1 cellular context compared by ENCODE assay signal in the genomic region with DNA sequence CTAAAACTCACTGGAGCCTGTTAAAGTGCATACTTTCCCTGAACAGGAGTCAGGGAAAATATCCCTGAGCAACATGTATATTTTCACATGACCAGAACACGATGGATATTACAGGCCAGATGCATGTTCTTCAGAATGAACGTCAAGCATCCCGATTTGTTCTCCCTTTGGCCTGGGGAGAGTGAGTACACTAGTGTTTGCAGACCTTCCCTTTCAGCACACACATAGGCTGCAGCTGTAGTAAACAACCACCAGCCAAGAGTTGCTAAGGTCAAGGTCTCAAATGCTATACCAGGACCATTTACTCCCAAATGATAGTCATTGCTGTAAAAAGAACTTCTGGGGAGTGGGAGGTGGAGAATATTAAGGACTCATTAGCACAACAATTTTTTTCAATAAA.
TF ChIP-seq lines count a peak whose summit lies in the region.

No MANE protein-coding gene starts in this region.

TF ChIP-seq in HepG2, 621 proteins besides CTCF, POLR2A, EP300 and RAD21 (continued from another document and continues in another):
- TF ChIP-seq, protein P1, sequence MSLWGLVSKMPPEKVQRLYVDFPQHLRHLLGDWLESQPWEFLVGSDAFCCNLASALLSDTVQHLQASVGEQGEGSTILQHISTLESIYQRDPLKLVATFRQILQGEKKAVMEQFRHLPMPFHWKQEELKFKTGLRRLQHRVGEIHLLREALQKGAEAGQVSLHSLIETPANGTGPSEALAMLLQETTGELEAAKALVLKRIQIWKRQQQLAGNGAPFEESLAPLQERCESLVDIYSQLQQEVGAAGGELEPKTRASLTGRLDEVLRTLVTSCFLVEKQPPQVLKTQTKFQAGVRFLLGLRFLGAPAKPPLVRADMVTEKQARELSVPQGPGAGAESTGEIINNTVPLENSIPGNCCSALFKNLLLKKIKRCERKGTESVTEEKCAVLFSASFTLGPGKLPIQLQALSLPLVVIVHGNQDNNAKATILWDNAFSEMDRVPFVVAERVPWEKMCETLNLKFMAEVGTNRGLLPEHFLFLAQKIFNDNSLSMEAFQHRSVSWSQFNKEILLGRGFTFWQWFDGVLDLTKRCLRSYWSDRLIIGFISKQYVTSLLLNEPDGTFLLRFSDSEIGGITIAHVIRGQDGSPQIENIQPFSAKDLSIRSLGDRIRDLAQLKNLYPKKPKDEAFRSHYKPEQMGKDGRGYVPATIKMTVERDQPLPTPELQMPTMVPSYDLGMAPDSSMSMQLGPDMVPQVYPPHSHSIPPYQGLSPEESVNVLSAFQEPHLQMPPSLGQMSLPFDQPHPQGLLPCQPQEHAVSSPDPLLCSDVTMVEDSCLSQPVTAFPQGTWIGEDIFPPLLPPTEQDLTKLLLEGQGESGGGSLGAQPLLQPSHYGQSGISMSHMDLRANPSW (CRISPR knock-in tag; IDR thresholded peaks at IDR 0.05; ENCODE audit: borderline replicate concordance): no peak
- no peak for TF ChIP-seq SPEN (CRISPR knock-in tag; IDR thresholded peaks at IDR 0.05; ENCODE audit: low read depth)
- TF ChIP-seq, protein P2, sequence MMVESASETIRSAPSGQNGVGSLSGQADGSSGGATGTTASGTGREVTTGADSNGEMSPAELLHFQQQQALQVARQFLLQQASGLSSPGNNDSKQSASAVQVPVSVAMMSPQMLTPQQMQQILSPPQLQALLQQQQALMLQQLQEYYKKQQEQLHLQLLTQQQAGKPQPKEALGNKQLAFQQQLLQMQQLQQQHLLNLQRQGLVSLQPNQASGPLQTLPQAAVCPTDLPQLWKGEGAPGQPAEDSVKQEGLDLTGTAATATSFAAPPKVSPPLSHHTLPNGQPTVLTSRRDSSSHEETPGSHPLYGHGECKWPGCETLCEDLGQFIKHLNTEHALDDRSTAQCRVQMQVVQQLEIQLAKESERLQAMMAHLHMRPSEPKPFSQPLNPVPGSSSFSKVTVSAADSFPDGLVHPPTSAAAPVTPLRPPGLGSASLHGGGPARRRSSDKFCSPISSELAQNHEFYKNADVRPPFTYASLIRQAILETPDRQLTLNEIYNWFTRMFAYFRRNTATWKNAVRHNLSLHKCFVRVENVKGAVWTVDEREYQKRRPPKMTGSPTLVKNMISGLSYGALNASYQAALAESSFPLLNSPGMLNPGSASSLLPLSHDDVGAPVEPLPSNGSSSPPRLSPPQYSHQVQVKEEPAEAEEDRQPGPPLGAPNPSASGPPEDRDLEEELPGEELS (CRISPR knock-in tag; IDR thresholded peaks at IDR 0.05): peak; percentile 92
- TF ChIP-seq NFE2 (CRISPR knock-in tag; IDR thresholded peaks at IDR 0.05): no peak
- no peak for TF ChIP-seq ZNF615 (CRISPR knock-in tag; IDR thresholded peaks at IDR 0.05; ENCODE audit: borderline replicate concordance)
- TF ChIP-seq WIZ (CRISPR knock-in tag; IDR thresholded peaks at IDR 0.05): 0 out of 2 replicates have a peak, but pooled peaks have one; percentile 31
- no peak for TF ChIP-seq NCOA1 (CRISPR knock-in tag; IDR thresholded peaks at IDR 0.05)
- TF ChIP-seq ZMYM4 (CRISPR knock-in tag; IDR thresholded peaks at IDR 0.05): peak; percentile 81
- TF ChIP-seq NRL (CRISPR knock-in tag; IDR thresholded peaks at IDR 0.05; ENCODE audit: borderline replicate concordance): no peak
- TF ChIP-seq, protein P3, sequence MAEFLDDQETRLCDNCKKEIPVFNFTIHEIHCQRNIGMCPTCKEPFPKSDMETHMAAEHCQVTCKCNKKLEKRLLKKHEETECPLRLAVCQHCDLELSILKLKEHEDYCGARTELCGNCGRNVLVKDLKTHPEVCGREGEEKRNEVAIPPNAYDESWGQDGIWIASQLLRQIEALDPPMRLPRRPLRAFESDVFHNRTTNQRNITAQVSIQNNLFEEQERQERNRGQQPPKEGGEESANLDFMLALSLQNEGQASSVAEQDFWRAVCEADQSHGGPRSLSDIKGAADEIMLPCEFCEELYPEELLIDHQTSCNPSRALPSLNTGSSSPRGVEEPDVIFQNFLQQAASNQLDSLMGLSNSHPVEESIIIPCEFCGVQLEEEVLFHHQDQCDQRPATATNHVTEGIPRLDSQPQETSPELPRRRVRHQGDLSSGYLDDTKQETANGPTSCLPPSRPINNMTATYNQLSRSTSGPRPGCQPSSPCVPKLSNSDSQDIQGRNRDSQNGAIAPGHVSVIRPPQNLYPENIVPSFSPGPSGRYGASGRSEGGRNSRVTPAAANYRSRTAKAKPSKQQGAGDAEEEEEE (CRISPR knock-in tag; IDR thresholded peaks at IDR 0.05; ENCODE audit: borderline replicate concordance): no peak
- 0 out of 2 replicates have a peak, but pooled peaks have one; percentile 14 for TF ChIP-seq PITX1 (CRISPR knock-in tag; IDR thresholded peaks at IDR 0.05)
- TF ChIP-seq, protein P4, sequence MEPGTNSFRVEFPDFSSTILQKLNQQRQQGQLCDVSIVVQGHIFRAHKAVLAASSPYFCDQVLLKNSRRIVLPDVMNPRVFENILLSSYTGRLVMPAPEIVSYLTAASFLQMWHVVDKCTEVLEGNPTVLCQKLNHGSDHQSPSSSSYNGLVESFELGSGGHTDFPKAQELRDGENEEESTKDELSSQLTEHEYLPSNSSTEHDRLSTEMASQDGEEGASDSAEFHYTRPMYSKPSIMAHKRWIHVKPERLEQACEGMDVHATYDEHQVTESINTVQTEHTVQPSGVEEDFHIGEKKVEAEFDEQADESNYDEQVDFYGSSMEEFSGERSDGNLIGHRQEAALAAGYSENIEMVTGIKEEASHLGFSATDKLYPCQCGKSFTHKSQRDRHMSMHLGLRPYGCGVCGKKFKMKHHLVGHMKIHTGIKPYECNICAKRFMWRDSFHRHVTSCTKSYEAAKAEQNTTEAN (CRISPR knock-in tag; conservative IDR thresholded peaks at IDR 0.05): peak; percentile 30; the same call in 1 of the 2 replicates
- TF ChIP-seq ZNF558 (CRISPR knock-in tag; IDR thresholded peaks at IDR 0.05; ENCODE audit: borderline replicate concordance): no peak
- no peak for TF ChIP-seq ZSCAN12 (CRISPR knock-in tag; IDR thresholded peaks at IDR 0.05)
- TF ChIP-seq SOX13 (IDR thresholded peaks at IDR 0.05): no peak
- TF ChIP-seq SOX13 (CRISPR knock-in tag; conservative IDR thresholded peaks at IDR 0.05 in 1 of 2, IDR thresholded peaks at IDR 0.05 in 1 of 2): peak in 1 of 2 experiments; percentile 31; a peak in 1 of 4 replicates
- no peak for TF ChIP-seq ZNF775 (CRISPR knock-in tag; IDR thresholded peaks at IDR 0.05; ENCODE audit: borderline replicate concordance)
- no peak for TF ChIP-seq JARID2 (CRISPR knock-in tag; IDR thresholded peaks at IDR 0.05; ENCODE audit: insufficient replicate concordance)
- TF ChIP-seq, protein P5, sequence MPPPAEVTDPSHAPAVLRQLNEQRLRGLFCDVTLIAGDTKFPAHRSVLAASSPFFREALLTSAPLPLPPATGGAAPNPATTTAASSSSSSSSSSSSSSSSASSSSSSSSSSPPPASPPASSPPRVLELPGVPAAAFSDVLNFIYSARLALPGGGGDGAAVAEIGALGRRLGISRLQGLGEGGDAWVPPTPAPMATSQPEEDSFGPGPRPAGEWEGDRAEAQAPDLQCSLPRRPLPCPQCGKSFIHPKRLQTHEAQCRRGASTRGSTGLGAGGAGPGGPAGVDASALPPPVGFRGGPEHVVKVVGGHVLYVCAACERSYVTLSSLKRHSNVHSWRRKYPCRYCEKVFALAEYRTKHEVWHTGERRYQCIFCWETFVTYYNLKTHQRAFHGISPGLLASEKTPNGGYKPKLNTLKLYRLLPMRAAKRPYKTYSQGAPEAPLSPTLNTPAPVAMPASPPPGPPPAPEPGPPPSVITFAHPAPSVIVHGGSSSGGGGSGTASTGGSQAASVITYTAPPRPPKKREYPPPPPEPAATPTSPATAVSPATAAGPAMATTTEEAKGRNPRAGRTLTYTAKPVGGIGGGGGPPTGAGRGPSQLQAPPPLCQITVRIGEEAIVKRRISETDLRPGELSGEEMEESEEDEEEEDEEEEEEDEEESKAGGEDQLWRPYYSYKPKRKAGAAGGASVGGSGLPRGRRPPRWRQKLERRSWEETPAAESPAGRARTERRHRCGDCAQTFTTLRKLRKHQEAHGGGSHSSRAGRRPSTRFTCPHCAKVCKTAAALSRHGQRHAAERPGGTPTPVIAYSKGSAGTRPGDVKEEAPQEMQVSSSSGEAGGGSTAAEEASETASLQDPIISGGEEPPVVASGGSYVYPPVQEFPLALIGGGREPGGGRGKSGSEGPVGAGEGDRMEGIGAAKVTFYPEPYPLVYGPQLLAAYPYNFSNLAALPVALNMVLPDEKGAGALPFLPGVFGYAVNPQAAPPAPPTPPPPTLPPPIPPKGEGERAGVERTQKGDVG (CRISPR knock-in tag; IDR thresholded peaks at IDR 0.05; ENCODE audit: borderline replicate concordance): no peak
- TF ChIP-seq, protein P6, sequence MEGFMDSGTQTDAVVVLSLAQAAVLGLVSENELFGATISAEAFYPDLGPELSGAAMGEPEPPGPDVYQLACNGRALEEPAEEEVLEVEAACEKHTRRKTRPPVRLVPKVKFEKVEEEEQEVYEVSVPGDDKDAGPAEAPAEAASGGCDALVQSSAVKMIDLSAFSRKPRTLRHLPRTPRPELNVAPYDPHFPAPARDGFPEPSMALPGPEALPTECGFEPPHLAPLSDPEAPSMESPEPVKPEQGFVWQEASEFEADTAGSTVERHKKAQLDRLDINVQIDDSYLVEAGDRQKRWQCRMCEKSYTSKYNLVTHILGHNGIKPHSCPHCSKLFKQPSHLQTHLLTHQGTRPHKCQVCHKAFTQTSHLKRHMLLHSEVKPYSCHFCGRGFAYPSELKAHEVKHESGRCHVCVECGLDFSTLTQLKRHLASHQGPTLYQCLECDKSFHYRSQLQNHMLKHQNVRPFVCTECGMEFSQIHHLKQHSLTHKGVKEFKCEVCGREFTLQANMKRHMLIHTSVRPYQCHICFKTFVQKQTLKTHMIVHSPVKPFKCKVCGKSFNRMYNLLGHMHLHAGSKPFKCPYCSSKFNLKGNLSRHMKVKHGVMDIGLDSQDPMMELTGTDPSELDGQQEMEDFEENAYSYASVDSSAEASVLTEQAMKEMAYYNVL (CRISPR knock-in tag; IDR thresholded peaks at IDR 0.05; ENCODE audit: borderline replicate concordance): no peak
- 0 out of 2 replicates have a peak, but pooled peaks have one; percentile 43 for TF ChIP-seq ZMYM3 (CRISPR knock-in tag; IDR thresholded peaks at IDR 0.05)
- TF ChIP-seq KLF6 (CRISPR knock-in tag; IDR thresholded peaks at IDR 0.05): no peak
- TF ChIP-seq SAP130 (CRISPR knock-in tag; IDR thresholded peaks at IDR 0.05; ENCODE audit: low read depth): no peak
- TF ChIP-seq ZNF75D (CRISPR knock-in tag; IDR thresholded peaks at IDR 0.05; ENCODE audit: borderline replicate concordance): no peak
- TF ChIP-seq, protein P7, sequence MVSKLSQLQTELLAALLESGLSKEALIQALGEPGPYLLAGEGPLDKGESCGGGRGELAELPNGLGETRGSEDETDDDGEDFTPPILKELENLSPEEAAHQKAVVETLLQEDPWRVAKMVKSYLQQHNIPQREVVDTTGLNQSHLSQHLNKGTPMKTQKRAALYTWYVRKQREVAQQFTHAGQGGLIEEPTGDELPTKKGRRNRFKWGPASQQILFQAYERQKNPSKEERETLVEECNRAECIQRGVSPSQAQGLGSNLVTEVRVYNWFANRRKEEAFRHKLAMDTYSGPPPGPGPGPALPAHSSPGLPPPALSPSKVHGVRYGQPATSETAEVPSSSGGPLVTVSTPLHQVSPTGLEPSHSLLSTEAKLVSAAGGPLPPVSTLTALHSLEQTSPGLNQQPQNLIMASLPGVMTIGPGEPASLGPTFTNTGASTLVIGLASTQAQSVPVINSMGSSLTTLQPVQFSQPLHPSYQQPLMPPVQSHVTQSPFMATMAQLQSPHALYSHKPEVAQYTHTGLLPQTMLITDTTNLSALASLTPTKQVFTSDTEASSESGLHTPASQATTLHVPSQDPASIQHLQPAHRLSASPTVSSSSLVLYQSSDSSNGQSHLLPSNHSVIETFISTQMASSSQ (IDR thresholded peaks at IDR 0.05; ENCODE audit: low read depth): no peak
- TF ChIP-seq, protein P7 (CRISPR knock-in tag; IDR thresholded peaks at IDR 0.05; ENCODE audit: borderline replicate concordance): no peak
- TF ChIP-seq ZNF138 (CRISPR knock-in tag; IDR thresholded peaks at IDR 0.05; ENCODE audit: low read depth): no peak
- TF ChIP-seq ZNF251 (CRISPR knock-in tag; IDR thresholded peaks at IDR 0.05): no peak
- TF ChIP-seq XBP1 (CRISPR knock-in tag; IDR thresholded peaks at IDR 0.05): no peak
- TF ChIP-seq, protein P8, sequence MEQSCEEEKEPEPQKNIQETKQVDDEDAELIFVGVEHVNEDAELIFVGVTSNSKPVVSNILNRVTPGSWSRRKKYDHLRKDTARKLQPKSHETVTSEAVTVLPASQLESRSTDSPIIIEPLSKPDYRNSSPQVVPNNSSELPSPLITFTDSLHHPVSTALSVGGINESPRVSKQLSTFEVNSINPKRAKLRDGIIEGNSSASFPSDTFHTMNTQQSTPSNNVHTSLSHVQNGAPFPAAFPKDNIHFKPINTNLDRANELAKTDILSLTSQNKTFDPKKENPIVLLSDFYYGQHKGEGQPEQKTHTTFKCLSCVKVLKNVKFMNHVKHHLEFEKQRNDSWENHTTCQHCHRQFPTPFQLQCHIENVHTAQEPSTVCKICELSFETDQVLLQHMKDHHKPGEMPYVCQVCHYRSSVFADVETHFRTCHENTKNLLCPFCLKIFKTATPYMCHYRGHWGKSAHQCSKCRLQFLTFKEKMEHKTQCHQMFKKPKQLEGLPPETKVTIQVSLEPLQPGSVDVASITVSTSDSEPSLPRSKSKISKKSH (CRISPR knock-in tag; IDR thresholded peaks at IDR 0.05; ENCODE audit: borderline replicate concordance): no peak
- TF ChIP-seq ZNF883 (CRISPR knock-in tag; IDR thresholded peaks at IDR 0.05; ENCODE audit: not compliant biosample characterization): no peak
- TF ChIP-seq TBX3 (IDR thresholded peaks at IDR 0.05; ENCODE audit: borderline replicate concordance): no peak
- TF ChIP-seq ZNF644 (CRISPR knock-in tag; IDR thresholded peaks at IDR 0.05; ENCODE audit: low read depth): 0 out of 2 replicates have a peak, but pooled peaks have one; percentile 21
- no peak for TF ChIP-seq EHMT2 (IDR thresholded peaks at IDR 0.05; ENCODE audit: borderline replicate concordance, low read depth, low read length)
- TF ChIP-seq DNMT3B (CRISPR knock-in tag; conservative IDR thresholded peaks at IDR 0.05): no peak
- TF ChIP-seq ZNF383 (CRISPR knock-in tag; IDR thresholded peaks at IDR 0.05; ENCODE audit: borderline replicate concordance): no peak
- peak; percentile 24; the same call in 1 of the 2 replicates for TF ChIP-seq HNF4G (IDR thresholded peaks at IDR 0.05; ENCODE audit: borderline replicate concordance, low read depth, low read length)
- TF ChIP-seq HNF4G (CRISPR knock-in tag; IDR thresholded peaks at IDR 0.05; ENCODE audit: borderline replicate concordance, low read depth): no peak; the same call in 1 of the 2 replicates
- TF ChIP-seq FOXK2 (IDR thresholded peaks at IDR 0.05): no peak
